ENCODE assay signal across 8 cellular contexts in genomic region chr16:2753523-2754020, GRCh38. TPM values are rescaled to one million over a fixed set of nuclear protein-coding genes. Genes with fewer than 3 reads are reported as not detected.
DNase-seq lines count a peak whose midpoint lies in the region; ATAC-seq and TF ChIP-seq lines count a peak whose summit lies in the region.

No MANE protein-coding gene starts in this region.

- H3K27ac Mint-ChIP-seq in dendritic cell treated with granulocyte-macrophage colony-stimulating factor and Interleukin-4, amounts not matched to agents 40 ng/mL and 50 ng/mL, for 4 days = peak overlapping the region; percentile 99

- intact Hi-C loops in dendritic cell treated with granulocyte-macrophage colony-stimulating factor and Interleukin-4, amounts not matched to agents 40 ng/mL and 50 ng/mL, for 4 days (cut with micrococcal nuclease) = loop anchor here (2.0 to 10.0 kb wide), 3 partner anchors 23 to 161 kb away; partner anchors contain the start of genes ELOB, FLYWCH1 and PRSS27
- intact Hi-C loops in left colon (cut with DNase I, micrococcal nuclease) = no loop called here

- no peaks in the 10 kb centered on the region; the same call in 1 of the 2 replicates for H3F3A ChIP-seq in MM.1S (ENCODE audit: insufficient read depth, low read length)

- H2AFZ ChIP-seq in MM.1S (ENCODE audit: low read length) = no peak overlapping the region

- no peaks in the 10 kb centered on the region for H3K9me3 ChIP-seq in MM.1S (replicated peaks; ENCODE audit: insufficient read depth, low read length)
- H3K9me3 ChIP-seq in muscle layer of colon (ENCODE audit: low read length) = no peaks in the 10 kb centered on the region

- H3K4me1 Mint-ChIP-seq in dendritic cell treated with granulocyte-macrophage colony-stimulating factor and Interleukin-4, amounts not matched to agents 40 ng/mL and 50 ng/mL, for 4 days (ENCODE audit: low read depth) = peaks cover 60% of the 10 kb centered on the region

- peaks cover 68% of the 10 kb centered on the region for H3K79me2 ChIP-seq in MM.1S (ENCODE audit: low read length)

- H3K4me3 ChIP-seq in MM.1S (ENCODE audit: low read length) (peak overlapping the region; percentile 77), muscle layer of colon (ENCODE audit: low read depth in 1 of 2, low read length in 2 of 2) (peak overlapping the region; percentile 76 to 84)

- TF ChIP-seq CTCF in C4-2B (conservative IDR thresholded peaks at IDR 0.05) (no peak), MM.1S (IDR thresholded peaks at IDR 0.05; ENCODE audit: low read length) (no peak)

- ATAC-seq in HG02678 (IDR thresholded peaks at IDR 0.05; ENCODE audit: unreplicated experiment) = no peak
- ATAC-seq in left colon = no peak

- H3K27ac ChIP-seq in C4-2B (peak overlapping the region; percentile 87), MM.1S (ENCODE audit: low read length) (peak overlapping the region; percentile 95; the same call in 1 of the 2 replicates), muscle layer of colon (ENCODE audit: low read depth, low read length) (peak overlapping the region; percentile 90)

- H3K4me2 ChIP-seq in MM.1S (ENCODE audit: low read depth, low read length) = peak overlapping the region; percentile 83

- H4K20me1 ChIP-seq in MM.1S (ENCODE audit: insufficient read depth, low read length) = peaks cover 37% of the 10 kb centered on the region

- DNase-seq in MM.1S (peak; percentile 17), NCI-H345 treated with DMSO at 0.1 percent for 48 hours (lab: John Stamatoyannopoulos, UW; ENCODE audit: unreplicated experiment) (no peak), NCI-H1436 (lab: John Stamatoyannopoulos, UW) (no peak), left colon (no peak)

- no peaks in the 10 kb centered on the region for H3K9me2 ChIP-seq in MM.1S (replicated peaks; ENCODE audit: insufficient read depth, low read length)

- H3K4me3 Mint-ChIP-seq in dendritic cell treated with granulocyte-macrophage colony-stimulating factor and Interleukin-4, amounts not matched to agents 40 ng/mL and 50 ng/mL, for 4 days = peak overlapping the region; percentile 82

- H3K36me3 ChIP-seq in MM.1S (replicated peaks; ENCODE audit: insufficient read depth, low read length) (peaks cover 25% of the 10 kb centered on the region), muscle layer of colon (ENCODE audit: insufficient read depth, low read length) (peaks cover 19% of the 10 kb centered on the region)

- H3K9me3 Mint-ChIP-seq in dendritic cell treated with granulocyte-macrophage colony-stimulating factor and Interleukin-4, amounts not matched to agents 40 ng/mL and 50 ng/mL, for 4 days = no peaks in the 10 kb centered on the region

- H3K4me1 ChIP-seq in MM.1S (ENCODE audit: low read length) (peaks cover 22% of the 10 kb centered on the region), muscle layer of colon (ENCODE audit: insufficient read depth, low read length) (peaks cover 36% of the 10 kb centered on the region)

- no peaks in the 10 kb centered on the region for H3K27me3 ChIP-seq in MM.1S (replicated peaks; ENCODE audit: insufficient read depth, low read length)
- no peaks in the 10 kb centered on the region for H3K27me3 ChIP-seq in muscle layer of colon (ENCODE audit: control insufficient read depth in 1 of 2, insufficient read depth in 2 of 2, low read length in 2 of 2)

- H3K9ac ChIP-seq in MM.1S (ENCODE audit: low read length) (peak overlapping the region; percentile 95), muscle layer of colon (ENCODE audit: low read length) (peak overlapping the region; percentile 86)

- H3K27me3 Mint-ChIP-seq in dendritic cell treated with granulocyte-macrophage colony-stimulating factor and Interleukin-4, amounts not matched to agents 40 ng/mL and 50 ng/mL, for 4 days = no peaks in the 10 kb centered on the region

- H3K36me3 Mint-ChIP-seq in dendritic cell treated with granulocyte-macrophage colony-stimulating factor and Interleukin-4, amounts not matched to agents 40 ng/mL and 50 ng/mL, for 4 days (ENCODE audit: low read depth) = peaks cover 70% of the 10 kb centered on the region

RNA-seq across cellular contexts. Expression of gene SRRM2, which starts 1.1 kb away (rescaled TPM):
- 100 to 1,000 TPM; 476 to 593 TPM for total RNA-seq in left colon

RNA-seq across cellular contexts. Expression of gene ELOB, which starts 23.5 kb away (rescaled TPM):
- total RNA-seq in left colon = 100 to 1,000 TPM; 209 to 336 TPM

RNA-seq across cellular contexts. Expression of gene PRSS27, which starts 33.5 kb away (rescaled TPM):
- under 1 TPM; 0.34 to 0.76 TPM for total RNA-seq in left colon

RNA-seq across cellular contexts. Expression of gene PRSS33, which starts 33.8 kb away (rescaled TPM):
- total RNA-seq in left colon = not detected

RNA-seq across cellular contexts. Expression of gene PRSS41, which starts 44.7 kb away (rescaled TPM):
- not detected for total RNA-seq in left colon
